14 cellular contexts compared by ENCODE assay signal in the genomic region with DNA sequence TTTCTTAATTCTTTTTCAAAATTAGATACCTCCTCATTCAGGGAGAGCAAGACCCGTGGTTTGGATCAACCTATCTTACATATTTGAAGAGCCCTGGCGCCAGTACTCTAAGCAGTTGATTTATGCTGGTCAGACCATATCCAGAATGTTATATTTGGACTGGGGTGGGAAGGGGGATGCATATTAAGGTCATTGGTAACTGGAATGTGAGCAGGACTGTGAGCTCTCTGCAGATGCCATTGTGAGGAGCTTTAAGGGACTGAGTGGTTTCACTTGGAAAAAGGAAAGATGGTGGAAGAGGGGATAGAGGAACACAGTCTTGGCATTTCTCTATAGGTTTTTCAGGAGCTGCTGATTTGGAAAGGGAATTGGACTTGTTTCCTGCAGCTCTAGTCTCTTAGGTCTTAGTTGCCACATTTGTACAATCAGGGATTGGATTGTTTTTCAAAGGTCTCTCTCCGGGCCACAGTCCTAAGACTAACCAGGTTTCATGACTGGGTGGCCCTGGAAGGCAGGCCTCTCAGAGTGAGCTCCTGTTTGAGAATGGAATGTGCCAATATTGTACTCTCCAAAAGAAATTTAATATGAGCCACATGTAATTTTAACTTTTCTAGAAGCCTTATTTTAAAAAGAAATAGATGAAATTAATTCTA. TPM values are rescaled to one million over a fixed set of nuclear protein-coding genes. Genes with fewer than 3 reads are reported as not detected.
DNase-seq lines count a peak whose midpoint lies in the region; ATAC-seq and TF ChIP-seq lines count a peak whose summit lies in the region.
"Had no signal": no experiment of that assay in that cellular context is flagged by ENCODE, and none has a peak within 500 bp of the region (broad histone marks: within the 10 kb centered on the region; RNA-seq: fewer than 3 reads in every experiment).

No MANE protein-coding gene starts in this region.

- no peak for TF ChIP-seq CTCF in 22Rv1 (IDR thresholded peaks at IDR 0.05)
- TF ChIP-seq CTCF in choroid plexus epithelial cell (conservative IDR thresholded peaks at IDR 0.05; ENCODE audit: low read depth, low read length): no peak
- no peak for TF ChIP-seq CTCF in ascending aorta (IDR thresholded peaks at IDR 0.05)

- DNase-seq in M059J (ENCODE audit: low read depth): peak; percentile 52
- peak; percentile 33 for DNase-seq in choroid plexus epithelial cell (ENCODE audit: low read depth)
- no peak for DNase-seq in natural killer cell treated with Interleukin-12 subunit alpha and Interleukin-12 subunit beta and Interleukin-15 and Interleukin-18, amount 100 ng/mL, for 72 hours (ENCODE audit: low spot score)
- DNase-seq in activated T-cell treated with anti-CD3 and anti-CD28 coated beads, Interleukin-2, amount 50 U/mL, for 24 hours: no peak
- no peak for DNase-seq in H4 (ENCODE audit: low spot score)
- no peak for DNase-seq in OCI-M2 (lab: John Stamatoyannopoulos, UW; ENCODE audit: unreplicated experiment)
- DNase-seq in ascending aorta (ENCODE audit: low spot score in 2 of 2): no peak
- DNase-seq: CD8-positive, alpha-beta T cell; head of caudate nucleus; NCI-H1417; stimulated activated CD4-positive, alpha-beta T cell treated with anti-CD3 and anti-CD28 coated beads, Interleukin-12 subunit alpha, Interleukin-12 subunit beta, amount 100 ng/mL, for 4 hours; WERI-Rb-1 had no signal

- intact Hi-C loops in ascending aorta (cut with DNase I): no loop called here

- H3K4me3 Mint-ChIP-seq in natural killer cell treated with Interleukin-12 subunit alpha and Interleukin-12 subunit beta and Interleukin-15 and Interleukin-18, amount 100 ng/mL, for 72 hours: no peak overlapping the region
- no peak overlapping the region for H3K4me3 Mint-ChIP-seq in activated T-cell treated with anti-CD3 and anti-CD28 coated beads, Interleukin-2, amount 50 U/mL, for 24 hours
- H3K4me3 Mint-ChIP-seq: CD8-positive, alpha-beta T cell had no signal

- no peaks in the 10 kb centered on the region for H3K27me3 Mint-ChIP-seq in natural killer cell treated with Interleukin-12 subunit alpha and Interleukin-12 subunit beta and Interleukin-15 and Interleukin-18, amount 100 ng/mL, for 72 hours
- no peaks in the 10 kb centered on the region for H3K27me3 Mint-ChIP-seq in activated T-cell treated with anti-CD3 and anti-CD28 coated beads, Interleukin-2, amount 50 U/mL, for 24 hours

- H3K4me1 Mint-ChIP-seq in natural killer cell treated with Interleukin-12 subunit alpha and Interleukin-12 subunit beta and Interleukin-15 and Interleukin-18, amount 100 ng/mL, for 72 hours (ENCODE audit: low read depth in 2 of 2): peaks cover 21 to 39% of the 10 kb centered on the region in 2 donors
- peaks cover 28% of the 10 kb centered on the region for H3K4me1 Mint-ChIP-seq in activated T-cell treated with anti-CD3 and anti-CD28 coated beads, Interleukin-2, amount 50 U/mL, for 24 hours (ENCODE audit: low read depth)

- ATAC-seq in natural killer cell treated with Interleukin-12 subunit alpha and Interleukin-12 subunit beta and Interleukin-15 and Interleukin-18, amount 100 ng/mL, for 72 hours: no peak
- ATAC-seq: CD8-positive, alpha-beta T cell had no signal

- H3K36me3 Mint-ChIP-seq in natural killer cell treated with Interleukin-12 subunit alpha and Interleukin-12 subunit beta and Interleukin-15 and Interleukin-18, amount 100 ng/mL, for 72 hours: peaks cover 11% of the 10 kb centered on the region
- H3K36me3 Mint-ChIP-seq in activated T-cell treated with anti-CD3 and anti-CD28 coated beads, Interleukin-2, amount 50 U/mL, for 24 hours (ENCODE audit: low read depth): peaks cover 72% of the 10 kb centered on the region

- peak overlapping the region; percentile 59 to 60 for H3K27ac Mint-ChIP-seq in natural killer cell treated with Interleukin-12 subunit alpha and Interleukin-12 subunit beta and Interleukin-15 and Interleukin-18, amount 100 ng/mL, for 72 hours
- H3K27ac Mint-ChIP-seq in activated T-cell treated with anti-CD3 and anti-CD28 coated beads, Interleukin-2, amount 50 U/mL, for 24 hours: no peak overlapping the region

- no peaks in the 10 kb centered on the region for H3K9me3 ChIP-seq in ascending aorta
- H3K9me3 ChIP-seq: mucosa of descending colon had no signal

- no peaks in the 10 kb centered on the region for H3K27me3 ChIP-seq in ascending aorta

- H3K36me3 ChIP-seq in ascending aorta: no peaks in the 10 kb centered on the region

- H3K9me3 Mint-ChIP-seq in natural killer cell treated with Interleukin-12 subunit alpha and Interleukin-12 subunit beta and Interleukin-15 and Interleukin-18, amount 100 ng/mL, for 72 hours: no peaks in the 10 kb centered on the region
- H3K9me3 Mint-ChIP-seq in activated T-cell treated with anti-CD3 and anti-CD28 coated beads, Interleukin-2, amount 50 U/mL, for 24 hours: no peaks in the 10 kb centered on the region
- H3K9me3 Mint-ChIP-seq: CD8-positive, alpha-beta T cell had no signal

- H3K27ac ChIP-seq in 22Rv1: peak overlapping the region; percentile 69; the same call in 1 of the 2 replicates
- peak overlapping the region in 1 of 2 donors; percentile 38 for H3K27ac ChIP-seq in ascending aorta
- H3K27ac ChIP-seq: WERI-Rb-1 had no signal

- H3K4me1 ChIP-seq in ascending aorta: peaks cover 0 to 18% of the 10 kb centered on the region in 2 donors

- H3K4me3 ChIP-seq in choroid plexus epithelial cell (ENCODE audit: low read depth, low read length): no peak overlapping the region
- no peak overlapping the region for H3K4me3 ChIP-seq in ascending aorta
- H3K4me3 ChIP-seq: mucosa of descending colon had no signal

RNA-seq across cellular contexts. Expression of gene F2R, which starts 25.8 kb away (rescaled TPM):
- 91.4 and 128 TPM in 2 replicates for total RNA-seq in M059J (2014; rRNA removed; shearing (Covaris generic))
- total RNA-seq in natural killer cell treated with Interleukin-12 subunit alpha and Interleukin-12 subunit beta and Interleukin-15 and Interleukin-18, amount 100 ng/mL, for 72 hours: 10 to 100 TPM in 1 of 2 donors, 1 to 10 TPM in 1; 8.1 to 23.7 TPM
- total RNA-seq in H4 (2014; rRNA removed; shearing (Covaris generic)): 34.1 and 44.8 TPM in 2 replicates
- total RNA-seq in ascending aorta: 131 TPM

Comparison
In these comparisons a context has a peak if more than half of its experiments do, and no peak if none do; other contexts are left out.
1. DNase-seq: peak in M059J (single experiment) and choroid plexus epithelial cell (single experiment); none in natural killer cell treated with Interleukin-12 subunit alpha and Interleukin-12 subunit beta and Interleukin-15 and Interleukin-18, amount 100 ng/mL, for 72 hours (single experiment), activated T-cell treated with anti-CD3 and anti-CD28 coated beads, Interleukin-2, amount 50 U/mL, for 24 hours (single experiment), H4 (single experiment), OCI-M2 (single experiment) and ascending aorta (0 of 2).